1 cellular context compared by ENCODE assay signal in the genomic region with DNA sequence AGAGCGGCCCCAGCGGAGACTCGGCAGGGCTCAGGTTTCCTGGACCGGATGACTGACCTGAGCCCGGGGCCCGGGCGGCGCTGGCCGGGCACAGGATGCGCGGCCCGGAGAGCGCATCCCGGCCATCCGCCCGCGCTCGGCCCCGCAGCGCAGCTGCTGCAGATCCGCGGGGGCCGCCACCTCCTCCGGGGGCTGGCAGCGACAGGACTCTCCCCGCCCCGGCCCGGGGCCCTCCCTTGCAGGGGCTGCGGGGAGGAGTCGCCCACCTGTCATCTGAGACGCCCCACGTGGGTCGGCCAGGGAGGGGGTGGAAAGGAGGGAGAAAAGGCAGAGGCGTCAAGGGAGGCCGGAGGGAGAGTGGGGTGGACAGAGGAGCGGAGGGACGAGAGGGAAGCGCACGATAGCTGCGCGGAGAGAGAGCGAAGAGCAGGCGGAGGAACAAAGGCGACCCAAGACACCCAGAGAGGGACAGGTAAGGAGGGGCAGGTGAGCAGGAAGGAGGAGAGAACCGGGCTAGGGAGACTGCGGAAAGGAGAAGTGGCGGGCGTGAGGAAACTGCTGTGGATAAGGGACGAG.
TF ChIP-seq lines count a peak whose summit lies in the region.

No MANE protein-coding gene starts in this region.

TF ChIP-seq in K562, 482 proteins besides CTCF, POLR2A, EP300 and RAD21 (continued from another document and continues in another):
- TF ChIP-seq, protein P1, sequence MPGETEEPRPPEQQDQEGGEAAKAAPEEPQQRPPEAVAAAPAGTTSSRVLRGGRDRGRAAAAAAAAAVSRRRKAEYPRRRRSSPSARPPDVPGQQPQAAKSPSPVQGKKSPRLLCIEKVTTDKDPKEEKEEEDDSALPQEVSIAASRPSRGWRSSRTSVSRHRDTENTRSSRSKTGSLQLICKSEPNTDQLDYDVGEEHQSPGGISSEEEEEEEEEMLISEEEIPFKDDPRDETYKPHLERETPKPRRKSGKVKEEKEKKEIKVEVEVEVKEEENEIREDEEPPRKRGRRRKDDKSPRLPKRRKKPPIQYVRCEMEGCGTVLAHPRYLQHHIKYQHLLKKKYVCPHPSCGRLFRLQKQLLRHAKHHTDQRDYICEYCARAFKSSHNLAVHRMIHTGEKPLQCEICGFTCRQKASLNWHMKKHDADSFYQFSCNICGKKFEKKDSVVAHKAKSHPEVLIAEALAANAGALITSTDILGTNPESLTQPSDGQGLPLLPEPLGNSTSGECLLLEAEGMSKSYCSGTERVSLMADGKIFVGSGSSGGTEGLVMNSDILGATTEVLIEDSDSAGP (CRISPR knock-in tag; IDR thresholded peaks at IDR 0.05), result no peak
- no peak for TF ChIP-seq TEAD1 (CRISPR knock-in tag; IDR thresholded peaks at IDR 0.05)
- TF ChIP-seq ZNF3 (CRISPR knock-in tag; IDR thresholded peaks at IDR 0.05), result no peak
- TF ChIP-seq, protein P2, sequence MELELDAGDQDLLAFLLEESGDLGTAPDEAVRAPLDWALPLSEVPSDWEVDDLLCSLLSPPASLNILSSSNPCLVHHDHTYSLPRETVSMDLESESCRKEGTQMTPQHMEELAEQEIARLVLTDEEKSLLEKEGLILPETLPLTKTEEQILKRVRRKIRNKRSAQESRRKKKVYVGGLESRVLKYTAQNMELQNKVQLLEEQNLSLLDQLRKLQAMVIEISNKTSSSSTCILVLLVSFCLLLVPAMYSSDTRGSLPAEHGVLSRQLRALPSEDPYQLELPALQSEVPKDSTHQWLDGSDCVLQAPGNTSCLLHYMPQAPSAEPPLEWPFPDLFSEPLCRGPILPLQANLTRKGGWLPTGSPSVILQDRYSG (tag; conservative IDR thresholded peaks at IDR 0.05; ENCODE audit: low read depth), result no peak
- TF ChIP-seq ELF1 (tag; IDR thresholded peaks at IDR 0.05), result no peak
- TF ChIP-seq KLF6 (CRISPR knock-in tag; IDR thresholded peaks at IDR 0.05; ENCODE audit: borderline replicate concordance), result no peak
- no peak for TF ChIP-seq ZNF23 (CRISPR knock-in tag; IDR thresholded peaks at IDR 0.05)
- no peak for TF ChIP-seq ZNF79 (CRISPR knock-in tag; IDR thresholded peaks at IDR 0.05; ENCODE audit: low read depth)
- no peak for TF ChIP-seq SRF (CRISPR knock-in tag; IDR thresholded peaks at IDR 0.05)
- TF ChIP-seq DIDO1 (tag; IDR thresholded peaks at IDR 0.05; ENCODE audit: low read depth), result no peak
- TF ChIP-seq NCOA6 (IDR thresholded peaks at IDR 0.05), result no peak
- TF ChIP-seq ZNF717 (CRISPR knock-in tag; IDR thresholded peaks at IDR 0.05), result no peak
- no peak for TF ChIP-seq KLF16 (IDR thresholded peaks at IDR 0.05)
- no peak for TF ChIP-seq HNRNPK (IDR thresholded peaks at IDR 0.05; ENCODE audit: low read depth, low read length, poor library complexity, severe bottlenecking)
- no peak for TF ChIP-seq ZNF695 (CRISPR knock-in tag; IDR thresholded peaks at IDR 0.05)
- peak; percentile 27 for TF ChIP-seq NCOA4 (IDR thresholded peaks at IDR 0.05; ENCODE audit: partially characterized antibody)
- 0 out of 2 replicates have a peak, but pooled peaks have one; percentile 73 for TF ChIP-seq HLTF (IDR thresholded peaks at IDR 0.05)
- TF ChIP-seq TAL1 (IDR thresholded peaks at IDR 0.05), result 0 out of 2 replicates have a peak, but pooled peaks have one; percentile 6
- TF ChIP-seq POLR3A (IDR thresholded peaks at IDR 0.05; ENCODE audit: borderline replicate concordance, extremely low read depth, insufficient read depth, insufficient read length), result no peak
- TF ChIP-seq GATAD2A (IDR thresholded peaks at IDR 0.05), result no peak
- TF ChIP-seq, protein P3, sequence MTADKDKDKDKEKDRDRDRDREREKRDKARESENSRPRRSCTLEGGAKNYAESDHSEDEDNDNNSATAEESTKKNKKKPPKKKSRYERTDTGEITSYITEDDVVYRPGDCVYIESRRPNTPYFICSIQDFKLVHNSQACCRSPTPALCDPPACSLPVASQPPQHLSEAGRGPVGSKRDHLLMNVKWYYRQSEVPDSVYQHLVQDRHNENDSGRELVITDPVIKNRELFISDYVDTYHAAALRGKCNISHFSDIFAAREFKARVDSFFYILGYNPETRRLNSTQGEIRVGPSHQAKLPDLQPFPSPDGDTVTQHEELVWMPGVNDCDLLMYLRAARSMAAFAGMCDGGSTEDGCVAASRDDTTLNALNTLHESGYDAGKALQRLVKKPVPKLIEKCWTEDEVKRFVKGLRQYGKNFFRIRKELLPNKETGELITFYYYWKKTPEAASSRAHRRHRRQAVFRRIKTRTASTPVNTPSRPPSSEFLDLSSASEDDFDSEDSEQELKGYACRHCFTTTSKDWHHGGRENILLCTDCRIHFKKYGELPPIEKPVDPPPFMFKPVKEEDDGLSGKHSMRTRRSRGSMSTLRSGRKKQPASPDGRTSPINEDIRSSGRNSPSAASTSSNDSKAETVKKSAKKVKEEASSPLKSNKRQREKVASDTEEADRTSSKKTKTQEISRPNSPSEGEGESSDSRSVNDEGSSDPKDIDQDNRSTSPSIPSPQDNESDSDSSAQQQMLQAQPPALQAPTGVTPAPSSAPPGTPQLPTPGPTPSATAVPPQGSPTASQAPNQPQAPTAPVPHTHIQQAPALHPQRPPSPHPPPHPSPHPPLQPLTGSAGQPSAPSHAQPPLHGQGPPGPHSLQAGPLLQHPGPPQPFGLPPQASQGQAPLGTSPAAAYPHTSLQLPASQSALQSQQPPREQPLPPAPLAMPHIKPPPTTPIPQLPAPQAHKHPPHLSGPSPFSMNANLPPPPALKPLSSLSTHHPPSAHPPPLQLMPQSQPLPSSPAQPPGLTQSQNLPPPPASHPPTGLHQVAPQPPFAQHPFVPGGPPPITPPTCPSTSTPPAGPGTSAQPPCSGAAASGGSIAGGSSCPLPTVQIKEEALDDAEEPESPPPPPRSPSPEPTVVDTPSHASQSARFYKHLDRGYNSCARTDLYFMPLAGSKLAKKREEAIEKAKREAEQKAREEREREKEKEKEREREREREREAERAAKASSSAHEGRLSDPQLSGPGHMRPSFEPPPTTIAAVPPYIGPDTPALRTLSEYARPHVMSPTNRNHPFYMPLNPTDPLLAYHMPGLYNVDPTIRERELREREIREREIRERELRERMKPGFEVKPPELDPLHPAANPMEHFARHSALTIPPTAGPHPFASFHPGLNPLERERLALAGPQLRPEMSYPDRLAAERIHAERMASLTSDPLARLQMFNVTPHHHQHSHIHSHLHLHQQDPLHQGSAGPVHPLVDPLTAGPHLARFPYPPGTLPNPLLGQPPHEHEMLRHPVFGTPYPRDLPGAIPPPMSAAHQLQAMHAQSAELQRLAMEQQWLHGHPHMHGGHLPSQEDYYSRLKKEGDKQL (CRISPR knock-in tag; IDR thresholded peaks at IDR 0.05; ENCODE audit: borderline replicate concordance), result no peak
- TF ChIP-seq SIN3A (IDR thresholded peaks at IDR 0.05; ENCODE audit: borderline replicate concordance in 2 of 2, control insufficient read depth in 1 of 2, low read depth in 2 of 2, low read length in 2 of 2), result peak; percentile 20 to 53; a peak in 2 of 4 replicates
- TF ChIP-seq TCF7 (IDR thresholded peaks at IDR 0.05; ENCODE audit: borderline replicate concordance), result no peak
- no peak for TF ChIP-seq DMBX1 (CRISPR knock-in tag; IDR thresholded peaks at IDR 0.05; ENCODE audit: borderline replicate concordance)
- TF ChIP-seq ZNF408 (CRISPR knock-in tag; IDR thresholded peaks at IDR 0.05; ENCODE audit: low read depth), result no peak
- peak; percentile 64 for TF ChIP-seq ZNF512 (tag; IDR thresholded peaks at IDR 0.05)
- TF ChIP-seq ATF6 (CRISPR knock-in tag; IDR thresholded peaks at IDR 0.05), result no peak; the same call in 1 of the 2 replicates
- TF ChIP-seq REST (CRISPR knock-in tag; IDR thresholded peaks at IDR 0.05; ENCODE audit: low read depth), result no peak
- TF ChIP-seq ZNF644 (tag; IDR thresholded peaks at IDR 0.05; ENCODE audit: low read depth), result no peak
- TF ChIP-seq ETS1 (conservative IDR thresholded peaks at IDR 0.05; ENCODE audit: control insufficient read depth, low read depth, low read length), result no peak
- no peak for TF ChIP-seq HNRNPLL (IDR thresholded peaks at IDR 0.05; ENCODE audit: low read depth, low read length, poor library complexity, severe bottlenecking)
- no peak for TF ChIP-seq RCOR1 (IDR thresholded peaks at IDR 0.05; ENCODE audit: borderline replicate concordance in 1 of 2, low read depth in 2 of 2, low read length in 2 of 2)
- TF ChIP-seq ZBTB7A (IDR thresholded peaks at IDR 0.05; ENCODE audit: borderline replicate concordance, control insufficient read depth, low read depth, low read length), result peak; percentile 47; the same call in 1 of the 2 replicates
- no peak for TF ChIP-seq ZNF282 (CRISPR knock-in tag; IDR thresholded peaks at IDR 0.05)
- TF ChIP-seq BDP1 (IDR thresholded peaks at IDR 0.05; ENCODE audit: insufficient read depth, insufficient read length), result no peak
- TF ChIP-seq BCOR (IDR thresholded peaks at IDR 0.05), result peak; percentile 25
- no peak for TF ChIP-seq BCL6 (CRISPR knock-in tag; IDR thresholded peaks at IDR 0.05)
- peak; percentile 90 for TF ChIP-seq OTX1 (CRISPR knock-in tag; IDR thresholded peaks at IDR 0.05)
- TF ChIP-seq ELF2 (CRISPR knock-in tag; IDR thresholded peaks at IDR 0.05), result no peak
- TF ChIP-seq BRF2 (IDR thresholded peaks at IDR 0.05; ENCODE audit: borderline replicate concordance, insufficient read depth, insufficient read length), result no peak
- TF ChIP-seq ZNF395 (CRISPR knock-in tag; IDR thresholded peaks at IDR 0.05), result no peak
- no peak; the same call in 1 of the 2 replicates for TF ChIP-seq BRD4 (IDR thresholded peaks at IDR 0.05)
